ENCODE assay signal across 8 cellular contexts in the genomic region with DNA sequence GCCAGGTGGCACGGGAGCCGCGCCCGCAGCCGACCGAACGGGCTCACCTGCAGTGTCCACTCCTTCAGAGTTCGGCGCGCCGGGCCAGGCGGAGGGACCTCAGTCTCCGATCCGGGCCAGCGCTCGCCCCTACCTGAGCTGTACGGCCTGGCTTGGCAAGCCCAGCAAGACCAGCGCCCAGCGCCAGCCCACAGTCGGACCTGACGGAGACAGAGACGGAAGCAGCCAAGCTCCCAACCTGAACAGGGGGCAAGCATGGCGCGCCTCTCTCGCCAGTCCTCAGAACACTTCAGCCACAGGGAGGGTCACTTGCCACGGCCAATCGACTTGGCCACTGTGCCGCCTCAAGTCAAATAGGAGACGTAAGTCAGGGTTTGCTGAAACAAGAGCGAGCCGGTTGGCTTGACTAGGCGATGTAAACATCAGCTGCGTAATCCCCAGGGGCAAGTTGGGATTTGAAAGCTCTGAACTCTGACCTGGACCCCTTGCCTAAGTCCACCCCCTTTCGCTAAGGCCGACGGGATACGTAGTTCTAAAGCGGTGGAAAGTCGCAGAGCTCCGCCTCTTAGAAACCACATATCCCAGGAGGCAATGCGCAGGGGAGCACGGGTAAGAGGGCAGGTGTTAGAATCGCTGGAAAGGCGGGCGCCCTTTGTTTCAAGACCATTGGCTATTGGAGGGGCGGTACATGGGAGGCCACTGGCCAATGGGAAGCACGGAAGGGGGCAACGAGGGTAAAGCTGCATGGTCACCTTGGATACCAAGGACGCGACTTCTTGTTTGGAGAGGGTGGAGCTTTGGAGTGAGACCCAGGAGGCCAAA. TPM values are rescaled to one million over a fixed set of nuclear protein-coding genes. Genes with fewer than 3 reads are reported as not detected.
A peak's percentile ranks its signal among the peaks of the same experiment; 100 is the strongest.
DNase-seq lines count a peak whose midpoint lies in the region; ATAC-seq and TF ChIP-seq lines count a peak whose summit lies in the region.
"Not testable (repeated sequence)": the region's sequence is repeated elsewhere in the genome, so short reads cannot be mapped to it uniquely, and the experiment has no call there.

A gene with protein sequence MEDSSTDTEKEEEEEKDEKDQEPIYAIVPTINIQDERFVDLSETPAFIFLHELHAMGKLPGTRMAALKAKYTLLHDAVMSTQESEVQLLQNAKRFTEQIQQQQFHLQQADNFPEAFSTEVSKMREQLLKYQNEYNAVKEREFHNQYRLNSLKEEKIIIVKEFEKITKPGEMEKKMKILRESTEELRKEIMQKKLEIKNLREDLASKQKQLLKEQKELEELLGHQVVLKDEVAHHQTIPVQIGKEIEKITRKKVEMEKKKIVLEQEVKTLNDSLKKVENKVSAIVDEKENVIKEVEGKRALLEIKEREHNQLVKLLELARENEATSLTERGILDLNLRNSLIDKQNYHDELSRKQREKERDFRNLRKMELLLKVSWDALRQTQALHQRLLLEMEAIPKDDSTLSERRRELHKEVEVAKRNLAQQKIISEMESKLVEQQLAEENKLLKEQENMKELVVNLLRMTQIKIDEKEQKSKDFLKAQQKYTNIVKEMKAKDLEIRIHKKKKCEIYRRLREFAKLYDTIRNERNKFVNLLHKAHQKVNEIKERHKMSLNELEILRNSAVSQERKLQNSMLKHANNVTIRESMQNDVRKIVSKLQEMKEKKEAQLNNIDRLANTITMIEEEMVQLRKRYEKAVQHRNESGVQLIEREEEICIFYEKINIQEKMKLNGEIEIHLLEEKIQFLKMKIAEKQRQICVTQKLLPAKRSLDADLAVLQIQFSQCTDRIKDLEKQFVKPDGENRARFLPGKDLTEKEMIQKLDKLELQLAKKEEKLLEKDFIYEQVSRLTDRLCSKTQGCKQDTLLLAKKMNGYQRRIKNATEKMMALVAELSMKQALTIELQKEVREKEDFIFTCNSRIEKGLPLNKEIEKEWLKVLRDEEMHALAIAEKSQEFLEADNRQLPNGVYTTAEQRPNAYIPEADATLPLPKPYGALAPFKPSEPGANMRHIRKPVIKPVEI (plus strand): TSS at position 756 of the 822 bp plus-strand sequence. CDS start 45,054 bp downstream, outside the sequence.

- H3K27me3 ChIP-seq in KMS-11 (ENCODE audit: insufficient read depth, low read depth); mucosa of stomach (ENCODE audit: control insufficient read depth, insufficient read depth, low read length): not testable (repeated sequence)

- not testable (repeated sequence) for H4K20me1 ChIP-seq in KMS-11 (ENCODE audit: insufficient read depth)

- peak within 1 kb of the TSS; percentile 54 for H3K4me2 ChIP-seq in KMS-11

- peak within 1 kb of the TSS; percentile 73 for H2AFZ ChIP-seq in KMS-11 (ENCODE audit: low read depth)

- not testable (repeated sequence) for H3K27me3 Mint-ChIP-seq in activated T-cell treated with anti-CD3 and anti-CD28 coated beads, Interleukin-2, amount 50 U/mL, for 4 hours (ENCODE audit: low read depth)

- not testable (repeated sequence) for H3K4me3 ChIP-seq in KMS-11 (IDR thresholded peaks at IDR 0.05; ENCODE audit: insufficient read depth, low read depth, low read length)
- H3K4me3 ChIP-seq in mucosa of stomach (ENCODE audit: low read length), result peak within 1 kb of the TSS; percentile 89

- H3K9ac ChIP-seq in KMS-11, result peak within 1 kb of the TSS; percentile 30; the same call in 1 of the 2 replicates
- peak within 1 kb of the TSS; percentile 76 for H3K9ac ChIP-seq in mucosa of stomach (ENCODE audit: low read length)

- TF ChIP-seq CTCF in KMS-11 (conservative IDR thresholded peaks at IDR 0.05; ENCODE audit: low read depth, low read length), result not testable (repeated sequence)

- H3K36me3 Mint-ChIP-seq in activated T-cell treated with anti-CD3 and anti-CD28 coated beads, Interleukin-2, amount 50 U/mL, for 4 hours (ENCODE audit: insufficient read depth), result not testable (repeated sequence)

- not testable (repeated sequence) for H3K79me2 ChIP-seq in KMS-11 (ENCODE audit: insufficient read depth, low read depth)

- peaks cover 12% of the 10 kb centered on the region for H3K4me1 Mint-ChIP-seq in activated T-cell treated with anti-CD3 and anti-CD28 coated beads, Interleukin-2, amount 50 U/mL, for 4 hours (ENCODE audit: low read depth)

- peak; percentile 98 for ATAC-seq in GM21825 (IDR thresholded peaks at IDR 0.05; ENCODE audit: unreplicated experiment)
- ATAC-seq in activated T-cell treated with anti-CD3 and anti-CD28 coated beads, Interleukin-2, amount 50 U/mL, for 4 hours, result peak; percentile 100
- ATAC-seq in esophagus mucosa, result peak; percentile 99

- not testable (repeated sequence) for H3K9me3 ChIP-seq in mucosa of stomach (ENCODE audit: control insufficient read depth, low read length)

- H3K36me3 ChIP-seq in KMS-11 (ENCODE audit: insufficient read depth); mucosa of stomach (ENCODE audit: control insufficient read depth, insufficient read depth, low read length): not testable (repeated sequence)

- not testable (repeated sequence) for H3K27ac ChIP-seq in KMS-11

- H3K4me1 ChIP-seq in KMS-11 (ENCODE audit: low read depth, poor library complexity, severe bottlenecking); mucosa of stomach (ENCODE audit: control insufficient read depth, insufficient read depth, low read length): not testable (repeated sequence)

- H3K9me3 Mint-ChIP-seq in activated T-cell treated with anti-CD3 and anti-CD28 coated beads, Interleukin-2, amount 50 U/mL, for 4 hours, result not testable (repeated sequence)

- H3K4me3 Mint-ChIP-seq in activated T-cell treated with anti-CD3 and anti-CD28 coated beads, Interleukin-2, amount 50 U/mL, for 4 hours, result peak within 1 kb of the TSS; percentile 82

- DNase-seq in DMS53 (lab: John Stamatoyannopoulos, UW), result peak; percentile 100
- DNase-seq in activated T-cell treated with anti-CD3 and anti-CD28 coated beads, Interleukin-2, amount 50 U/mL, for 4 hours, result peak; percentile 87
- peak; percentile 79 to 86 for DNase-seq in stimulated activated CD8-positive, alpha-beta memory T cell treated with anti-CD3 and anti-CD28 coated beads, Interleukin-4, amount 100 ng/mL, for 4 hours (ENCODE audit: low read depth in 2 of 2, low spot score in 1 of 2)

TF ChIP-seq in PFSK-1, 5 proteins besides CTCF, POLR2A, EP300 and RAD21:
- peak; percentile 91; the same call in 1 of the 2 replicates for TF ChIP-seq SIN3A (IDR thresholded peaks at IDR 0.05; ENCODE audit: borderline replicate concordance, insufficient read depth, low read length)
TF ChIP-seq in PFSK-1: peak in this region for 1; not testable (repeated sequence) for 4.

RNA-seq across cellular contexts. Expression of the gene that starts here (rescaled TPM):
- polyA plus RNA-seq in PFSK-1 (2012; ENCODE audit: insufficient read length, low read depth), result 0.21 TPM
- total RNA-seq in activated T-cell treated with anti-CD3 and anti-CD28 coated beads, Interleukin-2, amount 50 U/mL, for 4 hours, result under 1 TPM; 0.24 to 0.96 (median 0.42) TPM
- 6.7 TPM for total RNA-seq in esophagus mucosa

Comparison
In these comparisons a context has a peak if more than half of its experiments do, and no peak if none do; other contexts are left out.
1. Peak in DNase-seq and ATAC-seq in activated T-cell treated with anti-CD3 and anti-CD28 coated beads, Interleukin-2, amount 50 U/mL, for 4 hours; RNA of the gene not detected or under 1 TPM.